18 cellular contexts compared by ENCODE assay signal in the genomic region with DNA sequence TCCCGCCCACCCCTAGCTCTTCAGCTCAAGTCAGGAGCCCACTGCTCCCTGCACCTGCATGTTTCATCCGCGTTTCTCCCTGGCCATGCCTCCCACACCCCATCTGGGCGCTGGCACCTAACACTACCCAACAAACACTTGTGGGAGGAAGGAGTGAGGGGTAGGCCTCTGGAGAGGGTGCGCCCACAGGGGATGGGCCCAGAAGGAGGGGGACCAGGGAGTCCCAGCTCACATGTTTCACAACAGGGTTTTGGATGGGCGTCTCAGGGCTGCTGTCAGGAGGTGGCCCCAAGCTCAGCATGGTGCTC. TPM values are rescaled to one million over a fixed set of nuclear protein-coding genes. Genes with fewer than 3 reads are reported as not detected.
DNase-seq lines count a peak whose midpoint lies in the region; ATAC-seq and TF ChIP-seq lines count a peak whose summit lies in the region.
"Had no signal": no experiment of that assay in that cellular context is flagged by ENCODE, and none has a peak within 500 bp of the region (broad histone marks: within the 10 kb centered on the region; RNA-seq: fewer than 3 reads in every experiment).

No MANE protein-coding gene starts in this region.

- H3K27me3 ChIP-seq in DND-41 (ENCODE audit: insufficient read depth, low read length, poor library complexity) = no peaks in the 10 kb centered on the region
- H3K27me3 ChIP-seq in BE2C = no peaks in the 10 kb centered on the region
- H3K27me3 ChIP-seq: BLaER1 had no signal

- no peak for TF ChIP-seq CTCF in DND-41 (IDR thresholded peaks at IDR 0.05; ENCODE audit: borderline replicate concordance, extremely low read depth, low read length, poor library complexity, severe bottlenecking)
- TF ChIP-seq CTCF in nephron progenitor cell (IDR thresholded peaks at IDR 0.05) = no peak
- TF ChIP-seq CTCF in BE2C (IDR thresholded peaks at IDR 0.05; ENCODE audit: low read depth, low read length) = no peak

- H3K4me1 ChIP-seq in DND-41 (ENCODE audit: insufficient read depth, low read length) = no peaks in the 10 kb centered on the region
- H3K4me1 ChIP-seq in BE2C = no peaks in the 10 kb centered on the region; the same call in 1 of the 2 replicates
- H3K4me1 ChIP-seq: BLaER1 had no signal

- no peak overlapping the region for H2AFZ ChIP-seq in DND-41 (ENCODE audit: low read depth, low read length)

- H3K36me3 Mint-ChIP-seq in T-helper 17 cell (ENCODE audit: low read depth) (peaks cover 7% of the 10 kb centered on the region), nephron progenitor cell (ENCODE audit: low read depth) (peaks cover 42% of the 10 kb centered on the region)
- H3K36me3 Mint-ChIP-seq in activated CD8-positive, alpha-beta memory T cell treated with anti-CD3 and anti-CD28 coated beads, Interleukin-2, amount 10 ng/mL, durations not matched to agents 7 days and 5 days = peaks cover 51% of the 10 kb centered on the region

- no peak overlapping the region for H3K9ac ChIP-seq in DND-41 (ENCODE audit: low read depth, low read length)
- H3K9ac ChIP-seq: BLaER1 had no signal

- no peaks in the 10 kb centered on the region for H3K27me3 Mint-ChIP-seq in T-helper 17 cell
- no peaks in the 10 kb centered on the region for H3K27me3 Mint-ChIP-seq in nephron progenitor cell (ENCODE audit: low read depth, poor library complexity)
- H3K27me3 Mint-ChIP-seq in activated CD8-positive, alpha-beta memory T cell treated with anti-CD3 and anti-CD28 coated beads, Interleukin-2, amount 10 ng/mL, durations not matched to agents 7 days and 5 days = no peaks in the 10 kb centered on the region
- H3K27me3 Mint-ChIP-seq: CD4-positive, alpha-beta memory T cell had no signal

- DNase-seq in DND-41 = no peak
- no peak for DNase-seq in T-helper 17 cell
- no peak for DNase-seq in nephron progenitor cell
- peak in 8 of 10 donors; percentile 35 to 93 (median 58) for DNase-seq in posterior cingulate gyrus
- DNase-seq in BE2C = no peak
- DNase-seq in activated CD8-positive, alpha-beta memory T cell treated with anti-CD3 and anti-CD28 coated beads, Interleukin-2, amount 10 ng/mL, durations not matched to agents 7 days and 5 days = no peak
- no peak for DNase-seq in left colon
- DNase-seq: ACHN; CD4-positive, alpha-beta memory T cell; DMS79 treated with DMSO at 0.1 percent for 48 hours; EL; H9; IMR-90; KBM-7 had no signal

- H3K9me3 Mint-ChIP-seq in nephron progenitor cell = no peaks in the 10 kb centered on the region
- H3K9me3 Mint-ChIP-seq in activated CD8-positive, alpha-beta memory T cell treated with anti-CD3 and anti-CD28 coated beads, Interleukin-2, amount 10 ng/mL, durations not matched to agents 7 days and 5 days (ENCODE audit: low read depth) = no peaks in the 10 kb centered on the region
- H3K9me3 Mint-ChIP-seq: CD4-positive, alpha-beta memory T cell; H9 had no signal

- H3K4me3 Mint-ChIP-seq in T-helper 17 cell (peak overlapping the region; percentile 7), nephron progenitor cell (no peak overlapping the region)
- no peak overlapping the region for H3K4me3 Mint-ChIP-seq in activated CD8-positive, alpha-beta memory T cell treated with anti-CD3 and anti-CD28 coated beads, Interleukin-2, amount 10 ng/mL, durations not matched to agents 7 days and 5 days
- H3K4me3 Mint-ChIP-seq: CD14-positive monocyte; CD4-positive, alpha-beta memory T cell; H9 had no signal

- H3K4me3 ChIP-seq in DND-41 (ENCODE audit: low read depth in 1 of 2, low read length in 2 of 2) = no peak overlapping the region
- H3K4me3 ChIP-seq in BE2C (ENCODE audit: low read depth, low read length) = no peak overlapping the region
- H3K4me3 ChIP-seq: BLaER1, GM12878 had no signal

- H3K27ac ChIP-seq in DND-41 (ENCODE audit: low read length) = no peak overlapping the region
- H3K27ac ChIP-seq: BLaER1 had no signal

- H3K4me2 ChIP-seq in DND-41 (ENCODE audit: insufficient read depth, low read length) = no peak overlapping the region
- H3K4me2 ChIP-seq: BLaER1 had no signal

- intact Hi-C loops in posterior cingulate gyrus (cut with DNase I) = no loop called here
- intact Hi-C loops in left colon (cut with DNase I, micrococcal nuclease) = no loop called here

- H3K36me3 ChIP-seq in DND-41 (ENCODE audit: insufficient read depth, low read length) = peaks cover 94% of the 10 kb centered on the region
- H3K36me3 ChIP-seq in BE2C = peaks cover 85% of the 10 kb centered on the region

- H3K4me1 Mint-ChIP-seq in T-helper 17 cell = peaks cover 11% of the 10 kb centered on the region
- no peaks in the 10 kb centered on the region for H3K4me1 Mint-ChIP-seq in nephron progenitor cell
- peaks cover 5% of the 10 kb centered on the region for H3K4me1 Mint-ChIP-seq in activated CD8-positive, alpha-beta memory T cell treated with anti-CD3 and anti-CD28 coated beads, Interleukin-2, amount 10 ng/mL, durations not matched to agents 7 days and 5 days
- H3K4me1 Mint-ChIP-seq: CD14-positive monocyte, H9 had no signal

- peaks cover 48% of the 10 kb centered on the region for H4K20me1 ChIP-seq in DND-41 (ENCODE audit: insufficient read depth, low read length)

- H3K9me3 ChIP-seq in DND-41 (ENCODE audit: insufficient read depth, low read length, severe bottlenecking) (no peaks in the 10 kb centered on the region), T-helper 17 cell (ENCODE audit: control insufficient read depth, low read length, poor library complexity, severe bottlenecking) (no peaks in the 10 kb centered on the region), BE2C (no peaks in the 10 kb centered on the region)
- H3K9me3 ChIP-seq: BLaER1 had no signal

- CTCF ChIA-PET in activated CD8-positive, alpha-beta memory T cell treated with anti-CD3 and anti-CD28 coated beads, Interleukin-2, amount 10 ng/mL, durations not matched to agents 7 days and 5 days (lab: Charles Lee) = interaction anchor here (0.9 kb wide), 1 partner anchor 15 kb away, joined by 3 read pairs; no protein-coding TSS in a partner anchor

- H3K79me2 ChIP-seq in DND-41 (ENCODE audit: insufficient read depth, low read length) = peaks cover 7% of the 10 kb centered on the region

- ATAC-seq in DND-41 (ENCODE audit: insufficient read depth, low read depth) (0 out of 3 replicates have a peak, but pooled peaks have one; percentile 14), T-helper 17 cell (no peak), left colon (no peak), HG03521 (IDR thresholded peaks at IDR 0.05; ENCODE audit: unreplicated experiment) (no peak)
- no peak for ATAC-seq in activated CD8-positive, alpha-beta memory T cell treated with anti-CD3 and anti-CD28 coated beads, Interleukin-2, amount 10 ng/mL, durations not matched to agents 7 days and 5 days
- ATAC-seq: GM12878 had no signal

- H3K27ac Mint-ChIP-seq in T-helper 17 cell (no peak overlapping the region), nephron progenitor cell (peak overlapping the region; percentile 69)
- H3K27ac Mint-ChIP-seq in activated CD8-positive, alpha-beta memory T cell treated with anti-CD3 and anti-CD28 coated beads, Interleukin-2, amount 10 ng/mL, durations not matched to agents 7 days and 5 days = no peak overlapping the region
- H3K27ac Mint-ChIP-seq: H9 had no signal

RNA-seq across cellular contexts. Expression of gene TMEM86B, which starts 12.1 kb away (rescaled TPM):
- total RNA-seq in T-helper 17 cell = 10 to 100 TPM; 12.4 to 12.8 TPM
- polyA plus RNA-seq in BE2C (2012; ENCODE audit: insufficient read depth, insufficient read length, low read depth) = 7.6 TPM
- total RNA-seq in activated CD8-positive, alpha-beta memory T cell treated with anti-CD3 and anti-CD28 coated beads, Interleukin-2, amount 10 ng/mL, durations not matched to agents 7 days and 5 days = 10 to 100 TPM; 10.4 to 16.0 TPM
- 1 to 10 TPM; 2.2 to 2.9 TPM for total RNA-seq in left colon

RNA-seq across cellular contexts. Expression of gene PPP6R1, which starts 18.1 kb away (rescaled TPM):
- total RNA-seq in T-helper 17 cell (100 to 1,000 TPM; 183 to 186 TPM), left colon (10 to 100 TPM; 56.6 to 59.5 TPM)
- polyA plus RNA-seq in BE2C (2012; ENCODE audit: insufficient read depth, insufficient read length, low read depth) = 140 TPM
- total RNA-seq in activated CD8-positive, alpha-beta memory T cell treated with anti-CD3 and anti-CD28 coated beads, Interleukin-2, amount 10 ng/mL, durations not matched to agents 7 days and 5 days = 100 to 1,000 TPM; 263 to 291 TPM

RNA-seq across cellular contexts. Expression of gene PTPRH, which starts 31.4 kb away (rescaled TPM):
- total RNA-seq in T-helper 17 cell (not detected), left colon (100 to 1,000 TPM in 1 of 2 donors, 10 to 100 TPM in 1; 95.7 to 104 TPM)
- 12.6 TPM for polyA plus RNA-seq in BE2C (2012; ENCODE audit: insufficient read depth, insufficient read length, low read depth)
- not detected for total RNA-seq in activated CD8-positive, alpha-beta memory T cell treated with anti-CD3 and anti-CD28 coated beads, Interleukin-2, amount 10 ng/mL, durations not matched to agents 7 days and 5 days
- total RNA-seq: CD4-positive, alpha-beta memory T cell had no signal
- polyA plus RNA-seq: CD4-positive, alpha-beta memory T cell; GM12878 had no signal

RNA-seq across cellular contexts. Expression of gene HSPBP1, which starts 39.2 kb away (rescaled TPM):
- total RNA-seq in T-helper 17 cell (10 to 100 TPM; 19.1 to 23.1 TPM), left colon (10 to 100 TPM; 28.4 to 35.2 TPM)
- 132 TPM for polyA plus RNA-seq in BE2C (2012; ENCODE audit: insufficient read depth, insufficient read length, low read depth)
- 10 to 100 TPM; 35.0 to 38.2 TPM for total RNA-seq in activated CD8-positive, alpha-beta memory T cell treated with anti-CD3 and anti-CD28 coated beads, Interleukin-2, amount 10 ng/mL, durations not matched to agents 7 days and 5 days

RNA-seq across cellular contexts. Expression of gene BRSK1, which starts 43.1 kb away (rescaled TPM):
- total RNA-seq in T-helper 17 cell (1 to 10 TPM; 3.0 to 7.4 TPM), left colon (1 to 10 TPM in 1 of 2 donors, under 1 TPM in 1; 0.95 to 1.3 TPM)
- 51.3 TPM for polyA plus RNA-seq in BE2C (2012; ENCODE audit: insufficient read depth, insufficient read length, low read depth)
- 1 to 10 TPM; 6.9 to 9.1 TPM for total RNA-seq in activated CD8-positive, alpha-beta memory T cell treated with anti-CD3 and anti-CD28 coated beads, Interleukin-2, amount 10 ng/mL, durations not matched to agents 7 days and 5 days
- polyA plus RNA-seq: CD14-positive monocyte; CD4-positive, alpha-beta memory T cell had no signal

Comparison
In these comparisons a context has a peak if more than half of its experiments do, and no peak if none do; other contexts are left out.
1. DNase-seq: peak in posterior cingulate gyrus (8 of 10); none in DND-41 (single experiment), T-helper 17 cell (0 of 3), nephron progenitor cell (single experiment), BE2C (single experiment), activated CD8-positive, alpha-beta memory T cell treated with anti-CD3 and anti-CD28 coated beads, Interleukin-2, amount 10 ng/mL, durations not matched to agents 7 days and 5 days (single experiment) and left colon (0 of 2).
2. RNA of gene PTPRH, which starts 31.4 kb away (total RNA-seq): 95.7 to 104 TPM in left colon; not detected in T-helper 17 cell and not detected in activated CD8-positive, alpha-beta memory T cell treated with anti-CD3 and anti-CD28 coated beads, Interleukin-2, amount 10 ng/mL, durations not matched to agents 7 days and 5 days; every median in the first group is over 10 times any median in the second.